Comparison of ENCODE assay signal across 30 cellular contexts in the genomic region with DNA sequence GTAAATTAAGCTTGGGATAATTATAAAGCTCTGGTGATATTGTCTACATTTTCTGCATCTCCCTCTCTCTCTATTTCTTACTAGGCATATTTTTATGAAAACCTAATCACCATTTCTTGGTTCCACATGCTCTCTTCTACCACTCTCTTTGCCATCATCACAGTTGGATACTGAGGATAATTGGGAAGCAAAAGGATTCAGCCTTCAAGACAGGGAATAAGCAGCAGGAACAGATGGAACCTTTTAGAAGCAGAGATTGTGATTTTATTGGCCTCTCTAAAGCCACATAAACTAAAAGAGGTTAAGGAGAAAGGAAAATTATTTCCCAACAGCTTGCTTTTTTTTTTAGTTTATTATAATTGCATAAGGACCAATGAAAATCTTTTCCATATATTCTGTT.
"Had no signal": no experiment of that assay in that cellular context is flagged by ENCODE, and none has a peak within 500 bp of the region (broad histone marks: within the 10 kb centered on the region; RNA-seq: fewer than 3 reads in every experiment).

No MANE protein-coding gene starts in this region.

- H3K9ac ChIP-seq: KMS-11 had no signal

- H3K27ac ChIP-seq: KMS-11, Peyer's patch, SJSA1, VCaP had no signal

- H3K9me3 ChIP-seq: Peyer's patch, SJSA1 had no signal

- DNase-seq: activated B cell treated with CpG ODN at 0.5 μM for 24 hours; activated CD4-positive, alpha-beta memory T cell treated with anti-CD3 and anti-CD28 coated beads for 36 hours; activated CD4-positive, alpha-beta T cell treated with anti-CD3 and anti-CD28 coated beads for 4 hours; activated CD4-positive, alpha-beta T cell treated with anti-CD3 and anti-CD28 coated beads, Interleukin-2, amount 50 U/mL, for 1 hour; activated CD4-positive, CD25-positive, alpha-beta regulatory T cell treated with anti-CD3 and anti-CD28 coated beads, Interleukin-2, amount 50 U/mL, for 72 hours; activated CD8-positive, alpha-beta memory T cell treated with anti-CD3 and anti-CD28 coated beads, Interleukin-2, amount 50 U/mL, for 4 hours; activated naive CD4-positive, alpha-beta T cell treated with anti-CD3 and anti-CD28 coated beads, Interleukin-2, amount 10 ng/mL, durations not matched to agents 7 days and 5 days; activated naive CD8-positive, alpha-beta T cell treated with anti-CD3 and anti-CD28 coated beads, Interleukin-2, amount 50 U/mL, for 24 hours; activated T-cell treated with anti-CD3 and anti-CD28 coated beads for 4 hours; activated T-cell treated with anti-CD3 and anti-CD28 coated beads, Interleukin-2, amount 50 U/mL, for 4 hours; anterior cingulate cortex; MM.1S; MV-4-11; NCI-H1092; NCI-H187 treated with DMSO at 0.1 percent for 48 hours; NCI-H2081; NCI-H226; NCI-H446 treated with DMSO at 0.1 percent for 48 hours; NCI-H526; NCI-H748 treated with DMSO at 0.1 percent for 48 hours; NK-92 treated with Interleukin-12 subunit alpha and Interleukin-12 subunit beta, amount 100 ng/mL, for 24 hours; Peyer's patch; RPMI8226; SHP77 treated with DMSO at 0.1 percent for 48 hours; T-cell; T-helper 17 cell had no signal

- H3K4me3 ChIP-seq: Peyer's patch, SJSA1 had no signal

- H3K27me3 ChIP-seq: Peyer's patch, SJSA1 had no signal

- ATAC-seq: activated naive CD8-positive, alpha-beta T cell treated with anti-CD3 and anti-CD28 coated beads, Interleukin-2, amount 50 U/mL, for 24 hours; activated T-cell treated with anti-CD3 and anti-CD28 coated beads, Interleukin-2, amount 50 U/mL, for 4 hours; SK-N-SH treated with all-trans-retinoic acid at 6 μM for 48 hours; T-cell; T-helper 17 cell had no signal

- H3K4me2 ChIP-seq: KMS-11 had no signal

- H3K36me3 ChIP-seq: Peyer's patch, SJSA1 had no signal

- H3K4me1 ChIP-seq: Peyer's patch, SJSA1 had no signal
